Comparison of ENCODE assay signal across 18 cellular contexts in genomic region chr12:15956010-15956409, GRCh38.
"Had no signal": no experiment of that assay in that cellular context is flagged by ENCODE, and none has a peak within 500 bp of the region (broad histone marks: within the 10 kb centered on the region; RNA-seq: fewer than 3 reads in every experiment).

No MANE protein-coding gene starts in this region.

- FAIRE-seq: colon, small intestine had no signal

- H3K4me1 Mint-ChIP-seq: activated CD4-positive, alpha-beta T cell treated with anti-CD3 and anti-CD28 coated beads for 36 hours; stimulated activated naive CD8-positive, alpha-beta T cell treated with anti-CD3 and anti-CD28 coated beads, Interleukin-15, amount 100 ng/mL, for 72 hours; T-cell had no signal

- H3K27ac Mint-ChIP-seq: activated CD4-positive, alpha-beta T cell treated with anti-CD3 and anti-CD28 coated beads for 36 hours; activated naive CD8-positive, alpha-beta T cell; natural killer cell; stimulated activated naive CD8-positive, alpha-beta T cell treated with anti-CD3 and anti-CD28 coated beads, Interleukin-15, amount 100 ng/mL, for 72 hours; T-cell; WTC11 had no signal

- DNase-seq: activated CD4-positive, alpha-beta T cell treated with anti-CD3 and anti-CD28 coated beads for 36 hours; activated CD4-positive, alpha-beta T cell treated with anti-CD3 and anti-CD28 coated beads, Interleukin-2, amount 50 U/mL, for 48 hours; activated gamma-delta T cell; dorsolateral prefrontal cortex; heart left ventricle; natural killer cell; posterior cingulate gyrus; right cardiac atrium; small intestine; stimulated activated CD4-positive, alpha-beta T cell treated with anti-CD3 and anti-CD28 coated beads, Interleukin-4, amount 100 ng/mL, for 1 hour; stimulated activated naive CD8-positive, alpha-beta T cell treated with anti-CD3 and anti-CD28 coated beads, Interleukin-15, amount 100 ng/mL, for 72 hours; T-cell; transverse colon had no signal

- H3K4me3 ChIP-seq: dorsolateral prefrontal cortex, gastroesophageal sphincter, heart left ventricle, suprapubic skin, transverse colon had no signal

- H3K27me3 ChIP-seq: dorsolateral prefrontal cortex, gastroesophageal sphincter, heart left ventricle, suprapubic skin, transverse colon had no signal

- H3K36me3 Mint-ChIP-seq: natural killer cell had no signal

- H3K4me1 ChIP-seq: heart left ventricle, transverse colon had no signal

- H3K27me3 Mint-ChIP-seq: activated CD4-positive, alpha-beta T cell treated with anti-CD3 and anti-CD28 coated beads for 36 hours; activated naive CD8-positive, alpha-beta T cell; stimulated activated naive CD8-positive, alpha-beta T cell treated with anti-CD3 and anti-CD28 coated beads, Interleukin-15, amount 100 ng/mL, for 72 hours; T-cell had no signal

- ATAC-seq: activated CD4-positive, alpha-beta T cell treated with anti-CD3 and anti-CD28 coated beads for 36 hours; gastroesophageal sphincter; heart left ventricle; natural killer cell; right cardiac atrium; stimulated activated naive CD8-positive, alpha-beta T cell treated with anti-CD3 and anti-CD28 coated beads, Interleukin-15, amount 100 ng/mL, for 72 hours; T-cell; WTC11 had no signal

- H3K9me3 ChIP-seq: gastroesophageal sphincter, heart left ventricle, suprapubic skin, transverse colon had no signal

- H3K27ac ChIP-seq: dorsolateral prefrontal cortex, gastroesophageal sphincter, heart left ventricle, suprapubic skin, transverse colon had no signal

- H3K9me3 Mint-ChIP-seq: natural killer cell; stimulated activated naive CD8-positive, alpha-beta T cell treated with anti-CD3 and anti-CD28 coated beads, Interleukin-15, amount 100 ng/mL, for 72 hours; T-cell; WTC11 had no signal

- H3K4me3 Mint-ChIP-seq: activated CD4-positive, alpha-beta T cell treated with anti-CD3 and anti-CD28 coated beads for 36 hours; activated naive CD8-positive, alpha-beta T cell; natural killer cell; stimulated activated naive CD8-positive, alpha-beta T cell treated with anti-CD3 and anti-CD28 coated beads, Interleukin-15, amount 100 ng/mL, for 72 hours; T-cell; WTC11 had no signal
